1 cellular context compared by ENCODE assay signal in genomic region chr11:100515087-100515486, GRCh38.
TF ChIP-seq lines count a peak whose summit lies in the region.

No MANE protein-coding gene starts in this region.

TF ChIP-seq in WTC11, 78 proteins besides CTCF, POLR2A, EP300 and RAD21:
- TF ChIP-seq ZNF232 (CRISPR knock-in tag; IDR thresholded peaks at IDR 0.05) (no peak), ZNF423 (CRISPR knock-in tag; IDR thresholded peaks at IDR 0.05) (no peak), IRF2 (CRISPR knock-in tag; IDR thresholded peaks at IDR 0.05; ENCODE audit: borderline replicate concordance, low read depth) (no peak), FOXP1 (CRISPR knock-in tag; IDR thresholded peaks at IDR 0.05; ENCODE audit: borderline replicate concordance) (no peak), ZNF416 (CRISPR knock-in tag; IDR thresholded peaks at IDR 0.05) (no peak), SOX15 (CRISPR knock-in tag; IDR thresholded peaks at IDR 0.05) (no peak), SMAD4 (CRISPR knock-in tag; IDR thresholded peaks at IDR 0.05) (no peak), ZNF317 (CRISPR knock-in tag; IDR thresholded peaks at IDR 0.05; ENCODE audit: borderline replicate concordance, low read depth) (no peak), PRDM15 (CRISPR knock-in tag; IDR thresholded peaks at IDR 0.05) (no peak), ZNF671 (CRISPR knock-in tag; IDR thresholded peaks at IDR 0.05) (no peak), TEAD1 (CRISPR knock-in tag; IDR thresholded peaks at IDR 0.05) (no peak), MYBL2 (CRISPR knock-in tag; IDR thresholded peaks at IDR 0.05) (no peak), RELA (CRISPR knock-in tag; IDR thresholded peaks at IDR 0.05; ENCODE audit: borderline replicate concordance) (no peak), ZNF263 (CRISPR knock-in tag; IDR thresholded peaks at IDR 0.05; ENCODE audit: low read depth) (no peak)
- TF ChIP-seq, protein P1, sequence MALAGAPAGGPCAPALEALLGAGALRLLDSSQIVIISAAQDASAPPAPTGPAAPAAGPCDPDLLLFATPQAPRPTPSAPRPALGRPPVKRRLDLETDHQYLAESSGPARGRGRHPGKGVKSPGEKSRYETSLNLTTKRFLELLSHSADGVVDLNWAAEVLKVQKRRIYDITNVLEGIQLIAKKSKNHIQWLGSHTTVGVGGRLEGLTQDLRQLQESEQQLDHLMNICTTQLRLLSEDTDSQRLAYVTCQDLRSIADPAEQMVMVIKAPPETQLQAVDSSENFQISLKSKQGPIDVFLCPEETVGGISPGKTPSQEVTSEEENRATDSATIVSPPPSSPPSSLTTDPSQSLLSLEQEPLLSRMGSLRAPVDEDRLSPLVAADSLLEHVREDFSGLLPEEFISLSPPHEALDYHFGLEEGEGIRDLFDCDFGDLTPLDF (CRISPR knock-in tag; IDR thresholded peaks at IDR 0.05) = no peak
- TF ChIP-seq, protein P2, sequence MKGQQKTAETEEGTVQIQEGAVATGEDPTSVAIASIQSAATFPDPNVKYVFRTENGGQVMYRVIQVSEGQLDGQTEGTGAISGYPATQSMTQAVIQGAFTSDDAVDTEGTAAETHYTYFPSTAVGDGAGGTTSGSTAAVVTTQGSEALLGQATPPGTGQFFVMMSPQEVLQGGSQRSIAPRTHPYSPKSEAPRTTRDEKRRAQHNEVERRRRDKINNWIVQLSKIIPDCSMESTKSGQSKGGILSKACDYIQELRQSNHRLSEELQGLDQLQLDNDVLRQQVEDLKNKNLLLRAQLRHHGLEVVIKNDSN (CRISPR knock-in tag; IDR thresholded peaks at IDR 0.05) = no peak
- TF ChIP-seq, protein P3, sequence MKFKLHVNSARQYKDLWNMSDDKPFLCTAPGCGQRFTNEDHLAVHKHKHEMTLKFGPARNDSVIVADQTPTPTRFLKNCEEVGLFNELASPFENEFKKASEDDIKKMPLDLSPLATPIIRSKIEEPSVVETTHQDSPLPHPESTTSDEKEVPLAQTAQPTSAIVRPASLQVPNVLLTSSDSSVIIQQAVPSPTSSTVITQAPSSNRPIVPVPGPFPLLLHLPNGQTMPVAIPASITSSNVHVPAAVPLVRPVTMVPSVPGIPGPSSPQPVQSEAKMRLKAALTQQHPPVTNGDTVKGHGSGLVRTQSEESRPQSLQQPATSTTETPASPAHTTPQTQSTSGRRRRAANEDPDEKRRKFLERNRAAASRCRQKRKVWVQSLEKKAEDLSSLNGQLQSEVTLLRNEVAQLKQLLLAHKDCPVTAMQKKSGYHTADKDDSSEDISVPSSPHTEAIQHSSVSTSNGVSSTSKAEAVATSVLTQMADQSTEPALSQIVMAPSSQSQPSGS (CRISPR knock-in tag; IDR thresholded peaks at IDR 0.05; ENCODE audit: borderline replicate concordance, low read depth) = no peak
- TF ChIP-seq, protein P4, sequence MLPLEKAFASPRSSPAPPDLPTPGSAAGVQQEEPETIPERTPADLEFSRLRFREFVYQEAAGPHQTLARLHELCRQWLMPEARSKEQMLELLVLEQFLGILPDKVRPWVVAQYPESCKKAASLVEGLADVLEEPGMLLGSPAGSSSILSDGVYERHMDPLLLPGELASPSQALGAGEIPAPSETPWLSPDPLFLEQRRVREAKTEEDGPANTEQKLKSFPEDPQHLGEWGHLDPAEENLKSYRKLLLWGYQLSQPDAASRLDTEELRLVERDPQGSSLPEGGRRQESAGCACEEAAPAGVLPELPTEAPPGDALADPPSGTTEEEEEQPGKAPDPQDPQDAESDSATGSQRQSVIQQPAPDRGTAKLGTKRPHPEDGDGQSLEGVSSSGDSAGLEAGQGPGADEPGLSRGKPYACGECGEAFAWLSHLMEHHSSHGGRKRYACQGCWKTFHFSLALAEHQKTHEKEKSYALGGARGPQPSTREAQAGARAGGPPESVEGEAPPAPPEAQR (CRISPR knock-in tag; IDR thresholded peaks at IDR 0.05) = no peak
